ENCODE assay signal across 8 cellular contexts in the genomic region with DNA sequence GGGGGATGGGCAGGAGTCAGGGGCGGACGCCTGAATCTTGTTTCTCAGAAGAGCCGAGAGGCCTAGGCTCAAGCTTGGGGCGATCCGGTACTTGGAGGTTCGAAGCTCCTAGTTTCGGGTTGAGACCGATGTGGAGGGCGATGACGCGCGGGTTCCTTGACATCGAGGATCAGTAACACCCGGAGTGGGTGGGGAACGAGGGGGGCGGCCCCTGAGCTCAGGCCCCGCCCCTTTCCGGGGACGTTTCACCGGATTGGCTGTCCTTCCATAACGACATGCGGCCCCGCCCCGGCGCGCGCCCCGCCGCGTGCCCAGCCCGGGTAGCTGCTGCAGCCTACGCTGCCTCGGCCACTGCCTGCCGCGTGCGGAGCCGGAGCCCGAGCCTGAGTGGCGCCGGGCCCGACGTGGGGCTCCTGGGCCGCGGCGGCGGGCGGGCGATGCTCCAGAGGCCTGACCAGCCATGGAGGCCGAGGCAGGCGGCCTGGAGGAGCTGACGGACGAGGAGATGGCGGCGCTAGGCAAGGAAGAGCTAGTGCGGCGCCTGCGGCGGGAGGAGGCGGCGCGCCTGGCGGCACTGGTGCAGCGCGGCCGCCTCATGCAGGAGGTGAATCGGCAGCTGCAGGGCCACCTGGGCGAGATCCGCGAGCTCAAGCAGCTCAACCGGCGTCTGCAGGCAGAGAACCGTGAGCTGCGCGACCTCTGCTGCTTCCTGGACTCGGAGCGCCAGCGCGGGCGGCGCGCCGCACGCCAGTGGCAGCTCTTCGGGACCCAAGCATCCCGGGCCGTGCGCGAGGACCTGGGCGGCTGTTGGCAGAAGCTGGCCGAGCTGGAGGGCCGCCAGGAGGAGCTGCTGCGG. TPM values are rescaled to one million over a fixed set of nuclear protein-coding genes. Genes with fewer than 3 reads are reported as not detected.
DNase-seq lines count a peak whose midpoint lies in the region; ATAC-seq and TF ChIP-seq lines count a peak whose summit lies in the region.

A gene (plus strand): TSS at position 350 of the 856 bp plus-strand sequence. CDS start 111 bp downstream, at position 461.

- H3K9me3 Mint-ChIP-seq in activated T-helper 2 cell treated with anti-CD3 and anti-CD28 coated beads, Interferon-gamma antibody, Interleukin-2, Interleukin-4, amounts not matched to agents 10 μg/mL and 5 μg/mL and 100 μg/mL, durations not matched to agents 14 hours and 24 hours and 36 hours: no peaks in the 10 kb centered on the region
- no peaks in the 10 kb centered on the region for H3K9me3 Mint-ChIP-seq in natural killer cell

- no peaks in the 10 kb centered on the region for H3K27me3 ChIP-seq in MG63

- intact Hi-C loops in activated T-helper 2 cell treated with anti-CD3 and anti-CD28 coated beads, Interferon-gamma antibody, Interleukin-2, Interleukin-4, amounts not matched to agents 10 μg/mL and 5 μg/mL and 100 μg/mL, durations not matched to agents 14 hours and 24 hours and 36 hours (cut with micrococcal nuclease): loop anchor here (1.0 to 5.0 kb wide), 3 partner anchors 10 to 37 kb away; a partner anchor contains a TSS
- intact Hi-C loops in natural killer cell (cut with micrococcal nuclease): loop anchor here (1.0 to 5.0 kb wide), 3 partner anchors 10 to 72 kb away; a partner anchor contains a TSS

- peak; percentile 97 for TF ChIP-seq POLR2A in Raji (IDR thresholded peaks at IDR 0.05; ENCODE audit: insufficient read depth, low read depth, low read length)

- H3K4me3 ChIP-seq in MG63 (peak within 1 kb of the TSS; percentile 91), fibroblast of mammary gland (ENCODE audit: control insufficient read depth, low read depth, low read length) (peak within 1 kb of the TSS; percentile 61)

- peak within 1 kb of the TSS; percentile 98 for H3K4me3 Mint-ChIP-seq in activated T-helper 2 cell treated with anti-CD3 and anti-CD28 coated beads, Interferon-gamma antibody, Interleukin-2, Interleukin-4, amounts not matched to agents 10 μg/mL and 5 μg/mL and 100 μg/mL, durations not matched to agents 14 hours and 24 hours and 36 hours (ENCODE audit: low read depth)
- peak within 1 kb of the TSS; percentile 88 for H3K4me3 Mint-ChIP-seq in natural killer cell

- peaks cover 54% of the 10 kb centered on the region for H3K36me3 Mint-ChIP-seq in activated T-helper 2 cell treated with anti-CD3 and anti-CD28 coated beads, Interferon-gamma antibody, Interleukin-2, Interleukin-4, amounts not matched to agents 10 μg/mL and 5 μg/mL and 100 μg/mL, durations not matched to agents 14 hours and 24 hours and 36 hours (ENCODE audit: low read depth)
- no peaks in the 10 kb centered on the region for H3K36me3 Mint-ChIP-seq in natural killer cell

- H3K4me1 Mint-ChIP-seq in activated T-helper 2 cell treated with anti-CD3 and anti-CD28 coated beads, Interferon-gamma antibody, Interleukin-2, Interleukin-4, amounts not matched to agents 10 μg/mL and 5 μg/mL and 100 μg/mL, durations not matched to agents 14 hours and 24 hours and 36 hours (ENCODE audit: low read depth): peaks cover 56% of the 10 kb centered on the region
- H3K4me1 Mint-ChIP-seq in natural killer cell: peaks cover 57 to 62% of the 10 kb centered on the region in 2 donors

- H3K9me3 ChIP-seq in MG63: no peaks in the 10 kb centered on the region

- H3K36me3 ChIP-seq in MG63: peaks cover 59% of the 10 kb centered on the region

- peak within 1 kb of the TSS; percentile 92 for H3K27ac Mint-ChIP-seq in activated T-helper 2 cell treated with anti-CD3 and anti-CD28 coated beads, Interferon-gamma antibody, Interleukin-2, Interleukin-4, amounts not matched to agents 10 μg/mL and 5 μg/mL and 100 μg/mL, durations not matched to agents 14 hours and 24 hours and 36 hours
- peak within 1 kb of the TSS; percentile 88 to 96 for H3K27ac Mint-ChIP-seq in natural killer cell

- DNase-seq in Daoy (ENCODE audit: low read depth) (peak; percentile 98), H4 (ENCODE audit: low spot score) (peak; percentile 90), MG63 (peak; percentile 98), fibroblast of mammary gland (ENCODE audit: low read depth) (peak; percentile 95), natural killer cell (peak; percentile 99)
- DNase-seq in activated T-helper 2 cell treated with anti-CD3 and anti-CD28 coated beads, Interferon-gamma antibody, Interleukin-2, Interleukin-4, amounts not matched to agents 10 μg/mL and 5 μg/mL and 100 μg/mL, durations not matched to agents 14 hours and 24 hours and 36 hours (ENCODE audit: low spot score): peak; percentile 98
- DNase-seq in stimulated activated naive CD4-positive, alpha-beta T cell (lab: John Stamatoyannopoulos, UW): peak; percentile 96 to 98 (median 97)

- H3K27me3 Mint-ChIP-seq in activated T-helper 2 cell treated with anti-CD3 and anti-CD28 coated beads, Interferon-gamma antibody, Interleukin-2, Interleukin-4, amounts not matched to agents 10 μg/mL and 5 μg/mL and 100 μg/mL, durations not matched to agents 14 hours and 24 hours and 36 hours (ENCODE audit: low read depth): no peaks in the 10 kb centered on the region
- no peaks in the 10 kb centered on the region for H3K27me3 Mint-ChIP-seq in natural killer cell (ENCODE audit: low read depth in 2 of 2)

- TF ChIP-seq CTCF in fibroblast of mammary gland (conservative IDR thresholded peaks at IDR 0.05; ENCODE audit: control insufficient read depth, insufficient read depth, low read depth, low read length) (no peak), natural killer cell (IDR thresholded peaks at IDR 0.05) (no peak)

- ATAC-seq in natural killer cell: peak; percentile 74 to 90 (median 78)

RNA-seq across cellular contexts. Expression of the gene that starts here (rescaled TPM):
- 43.7 and 61.0 TPM in 2 replicates for total RNA-seq in Daoy (2014; rRNA removed; shearing (Covaris generic))
- 35.8 and 44.2 TPM in 2 replicates for total RNA-seq in H4 (2014; rRNA removed; shearing (Covaris generic))
- 99.6 and 131 TPM in 2 replicates for total RNA-seq in MG63 (2014; rRNA removed; shearing (Covaris generic); ENCODE audit: low replicate concordance)
- total RNA-seq in activated T-helper 2 cell treated with anti-CD3 and anti-CD28 coated beads, Interferon-gamma antibody, Interleukin-2, Interleukin-4, amounts not matched to agents 10 μg/mL and 5 μg/mL and 100 μg/mL, durations not matched to agents 14 hours and 24 hours and 36 hours: 53.2 and 55.2 TPM in 2 replicates
- total RNA-seq in natural killer cell: 10 to 100 TPM; 22.6 to 36.1 (median 24.1) TPM

Comparison
In these comparisons a context has a peak if more than half of its experiments do, and no peak if none do; other contexts are left out.
1. Peak in every context shown above with its lines: DNase-seq, ATAC-seq and H3K4me3 ChIP-seq.